Comparison of ENCODE assay signal across 1 cellular context in the genomic region with DNA sequence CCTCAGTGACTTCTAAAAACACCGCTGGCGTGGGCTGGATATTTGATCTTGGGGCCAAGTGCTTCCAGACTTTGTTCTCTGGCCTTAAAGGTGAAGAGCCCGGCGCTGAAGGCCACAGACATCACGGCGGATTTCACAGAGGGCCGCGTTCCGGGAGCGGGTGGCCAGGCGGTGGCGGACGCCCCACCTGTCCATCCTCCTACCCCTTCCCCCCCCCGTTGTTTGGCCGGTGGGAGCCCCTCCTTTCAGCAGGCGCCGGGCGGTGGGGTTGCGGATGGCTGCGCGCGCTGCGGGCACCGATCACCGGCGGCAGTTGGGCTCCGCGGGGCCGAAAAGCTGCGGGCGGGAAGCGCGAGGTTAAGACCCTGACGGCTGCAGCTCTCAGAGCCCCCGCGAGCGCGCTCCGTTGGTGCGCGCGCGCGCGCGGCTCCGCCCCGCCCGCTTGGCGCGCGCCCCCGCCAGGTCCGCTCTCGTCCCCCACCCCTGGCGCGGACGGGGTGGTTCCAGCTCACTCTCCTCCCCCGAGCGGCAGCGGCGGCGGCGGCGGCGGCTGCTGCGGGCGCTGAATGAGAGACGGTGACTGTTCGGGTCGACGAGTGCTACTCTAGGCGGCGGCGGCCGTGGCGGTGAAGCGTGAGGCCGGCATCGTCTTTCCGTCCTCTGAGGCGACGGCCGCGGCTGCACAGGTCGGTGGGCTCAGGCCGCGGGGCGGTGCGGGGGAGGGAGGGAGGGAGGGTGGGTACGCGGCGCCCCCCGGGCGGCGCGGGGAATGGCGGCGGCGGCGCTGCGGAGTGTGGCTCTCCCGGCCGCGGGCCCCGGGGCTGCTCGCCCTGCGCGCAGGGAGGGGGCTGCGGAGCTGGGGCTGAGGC.
TF ChIP-seq lines count a peak whose summit lies in the region.

A gene with protein sequence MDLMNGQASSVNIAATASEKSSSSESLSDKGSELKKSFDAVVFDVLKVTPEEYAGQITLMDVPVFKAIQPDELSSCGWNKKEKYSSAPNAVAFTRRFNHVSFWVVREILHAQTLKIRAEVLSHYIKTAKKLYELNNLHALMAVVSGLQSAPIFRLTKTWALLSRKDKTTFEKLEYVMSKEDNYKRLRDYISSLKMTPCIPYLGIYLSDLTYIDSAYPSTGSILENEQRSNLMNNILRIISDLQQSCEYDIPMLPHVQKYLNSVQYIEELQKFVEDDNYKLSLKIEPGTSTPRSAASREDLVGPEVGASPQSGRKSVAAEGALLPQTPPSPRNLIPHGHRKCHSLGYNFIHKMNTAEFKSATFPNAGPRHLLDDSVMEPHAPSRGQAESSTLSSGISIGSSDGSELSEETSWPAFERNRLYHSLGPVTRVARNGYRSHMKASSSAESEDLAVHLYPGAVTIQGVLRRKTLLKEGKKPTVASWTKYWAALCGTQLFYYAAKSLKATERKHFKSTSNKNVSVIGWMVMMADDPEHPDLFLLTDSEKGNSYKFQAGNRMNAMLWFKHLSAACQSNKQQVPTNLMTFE (plus strand): TSS at position 511 of the 869 bp plus-strand sequence. CDS start 51,521 bp downstream, outside the sequence.

TF ChIP-seq in GM12878, 131 proteins besides CTCF, POLR2A, EP300 and RAD21 (continued from another document):
- TF ChIP-seq ASH2L (IDR thresholded peaks at IDR 0.05; ENCODE audit: borderline replicate concordance, low read depth) (no peak), REST (IDR thresholded peaks at IDR 0.05; ENCODE audit: low read depth, low read length) (no peak), RCOR1 (conservative IDR thresholded peaks at IDR 0.05; ENCODE audit: low read depth, low read length) (no peak), NFIC (IDR thresholded peaks at IDR 0.05; ENCODE audit: low read depth, low read length) (no peak), TCF12 (IDR thresholded peaks at IDR 0.05; ENCODE audit: low read depth, low read length) (no peak), PML (IDR thresholded peaks at IDR 0.05; ENCODE audit: low read length) (no peak), JUND (IDR thresholded peaks at IDR 0.05; ENCODE audit: low read depth, low read length) (no peak), BACH1 (IDR thresholded peaks at IDR 0.05; ENCODE audit: borderline replicate concordance) (no peak), CBFB (IDR thresholded peaks at IDR 0.05; ENCODE audit: low read depth) (no peak), CUX1 (IDR thresholded peaks at IDR 0.05; ENCODE audit: insufficient replicate concordance, low read depth, low read length) (no peak), HDAC6 (IDR thresholded peaks at IDR 0.05; ENCODE audit: unreplicated experiment) (no peak), ZNF207 (IDR thresholded peaks at IDR 0.05; ENCODE audit: borderline replicate concordance) (no peak), RB1 (IDR thresholded peaks at IDR 0.05; ENCODE audit: borderline replicate concordance) (0 out of 2 replicates have a peak, but pooled peaks have one; percentile 32), IKZF2 (IDR thresholded peaks at IDR 0.05) (no peak), RFX5 (IDR thresholded peaks at IDR 0.05; ENCODE audit: low read depth, low read length) (no peak)
- TF ChIP-seq, protein P1, sequence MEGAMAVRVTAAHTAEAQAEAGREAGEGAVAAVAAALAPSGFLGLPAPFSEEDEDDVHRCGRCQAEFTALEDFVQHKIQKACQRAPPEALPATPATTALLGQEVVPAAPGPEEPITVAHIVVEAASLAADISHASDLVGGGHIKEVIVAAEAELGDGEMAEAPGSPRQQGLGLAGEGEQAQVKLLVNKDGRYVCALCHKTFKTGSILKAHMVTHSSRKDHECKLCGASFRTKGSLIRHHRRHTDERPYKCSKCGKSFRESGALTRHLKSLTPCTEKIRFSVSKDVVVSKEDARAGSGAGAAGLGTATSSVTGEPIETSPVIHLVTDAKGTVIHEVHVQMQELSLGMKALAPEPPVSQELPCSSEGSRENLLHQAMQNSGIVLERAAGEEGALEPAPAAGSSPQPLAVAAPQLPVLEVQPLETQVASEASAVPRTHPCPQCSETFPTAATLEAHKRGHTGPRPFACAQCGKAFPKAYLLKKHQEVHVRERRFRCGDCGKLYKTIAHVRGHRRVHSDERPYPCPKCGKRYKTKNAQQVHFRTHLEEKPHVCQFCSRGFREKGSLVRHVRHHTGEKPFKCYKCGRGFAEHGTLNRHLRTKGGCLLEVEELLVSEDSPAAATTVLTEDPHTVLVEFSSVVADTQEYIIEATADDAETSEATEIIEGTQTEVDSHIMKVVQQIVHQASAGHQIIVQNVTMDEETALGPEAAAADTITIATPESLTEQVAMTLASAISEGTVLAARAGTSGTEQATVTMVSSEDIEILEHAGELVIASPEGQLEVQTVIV (IDR thresholded peaks at IDR 0.05; ENCODE audit: borderline replicate concordance, partially characterized antibody) = no peak
- TF ChIP-seq, protein P2, sequence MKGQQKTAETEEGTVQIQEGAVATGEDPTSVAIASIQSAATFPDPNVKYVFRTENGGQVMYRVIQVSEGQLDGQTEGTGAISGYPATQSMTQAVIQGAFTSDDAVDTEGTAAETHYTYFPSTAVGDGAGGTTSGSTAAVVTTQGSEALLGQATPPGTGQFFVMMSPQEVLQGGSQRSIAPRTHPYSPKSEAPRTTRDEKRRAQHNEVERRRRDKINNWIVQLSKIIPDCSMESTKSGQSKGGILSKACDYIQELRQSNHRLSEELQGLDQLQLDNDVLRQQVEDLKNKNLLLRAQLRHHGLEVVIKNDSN (IDR thresholded peaks at IDR 0.05; ENCODE audit: borderline replicate concordance, extremely low read length, insufficient read depth, low read depth, low read length) = no peak
- TF ChIP-seq, protein P3, sequence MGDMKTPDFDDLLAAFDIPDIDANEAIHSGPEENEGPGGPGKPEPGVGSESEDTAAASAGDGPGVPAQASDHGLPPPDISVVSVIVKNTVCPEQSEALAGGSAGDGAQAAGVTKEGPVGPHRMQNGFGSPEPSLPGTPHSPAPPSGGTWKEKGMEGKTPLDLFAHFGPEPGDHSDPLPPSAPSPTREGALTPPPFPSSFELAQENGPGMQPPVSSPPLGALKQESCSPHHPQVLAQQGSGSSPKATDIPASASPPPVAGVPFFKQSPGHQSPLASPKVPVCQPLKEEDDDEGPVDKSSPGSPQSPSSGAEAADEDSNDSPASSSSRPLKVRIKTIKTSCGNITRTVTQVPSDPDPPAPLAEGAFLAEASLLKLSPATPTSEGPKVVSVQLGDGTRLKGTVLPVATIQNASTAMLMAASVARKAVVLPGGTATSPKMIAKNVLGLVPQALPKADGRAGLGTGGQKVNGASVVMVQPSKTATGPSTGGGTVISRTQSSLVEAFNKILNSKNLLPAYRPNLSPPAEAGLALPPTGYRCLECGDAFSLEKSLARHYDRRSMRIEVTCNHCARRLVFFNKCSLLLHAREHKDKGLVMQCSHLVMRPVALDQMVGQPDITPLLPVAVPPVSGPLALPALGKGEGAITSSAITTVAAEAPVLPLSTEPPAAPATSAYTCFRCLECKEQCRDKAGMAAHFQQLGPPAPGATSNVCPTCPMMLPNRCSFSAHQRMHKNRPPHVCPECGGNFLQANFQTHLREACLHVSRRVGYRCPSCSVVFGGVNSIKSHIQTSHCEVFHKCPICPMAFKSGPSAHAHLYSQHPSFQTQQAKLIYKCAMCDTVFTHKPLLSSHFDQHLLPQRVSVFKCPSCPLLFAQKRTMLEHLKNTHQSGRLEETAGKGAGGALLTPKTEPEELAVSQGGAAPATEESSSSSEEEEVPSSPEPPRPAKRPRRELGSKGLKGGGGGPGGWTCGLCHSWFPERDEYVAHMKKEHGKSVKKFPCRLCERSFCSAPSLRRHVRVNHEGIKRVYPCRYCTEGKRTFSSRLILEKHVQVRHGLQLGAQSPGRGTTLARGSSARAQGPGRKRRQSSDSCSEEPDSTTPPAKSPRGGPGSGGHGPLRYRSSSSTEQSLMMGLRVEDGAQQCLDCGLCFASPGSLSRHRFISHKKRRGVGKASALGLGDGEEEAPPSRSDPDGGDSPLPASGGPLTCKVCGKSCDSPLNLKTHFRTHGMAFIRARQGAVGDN (IDR thresholded peaks at IDR 0.05) = no peak
